8 cellular contexts compared by ENCODE assay signal in genomic region chr17:56833023-56833811, GRCh38. TPM values are rescaled to one million over a fixed set of nuclear protein-coding genes. Genes with fewer than 3 reads are reported as not detected.
DNase-seq lines count a peak whose midpoint lies in the region; TF ChIP-seq lines count a peak whose summit lies in the region.

No MANE protein-coding gene starts in this region.

- H3K4me1 ChIP-seq in iPS DF 6.9 (ENCODE audit: control insufficient read depth, insufficient read depth, low read length): peaks cover 3% of the 10 kb centered on the region; the same call in 1 of the 2 replicates

- H3K27ac ChIP-seq in angular gyrus (ENCODE audit: low read depth, low read length): peak overlapping the region; percentile 88
- H3K27ac ChIP-seq in iPS DF 6.9 (ENCODE audit: low read length): no peak overlapping the region

- DNase-seq in H7: peak; percentile 88
- peak; percentile 48 to 84 (median 61) for DNase-seq in T-helper 1 cell
- no peak for DNase-seq in iPS DF 6.9 (ENCODE audit: low read depth, low spot score)
- DNase-seq in skeletal muscle cell (ENCODE audit: low read depth): no peak
- no peak for DNase-seq in dedifferentiated amniotic fluid mesenchymal stem cell (ENCODE audit: extremely low spot score)

- H3K36me3 ChIP-seq in H7 (replicated peaks; ENCODE audit: control insufficient read depth, insufficient read depth, low read length) (no peaks in the 10 kb centered on the region; the same call in none of the 2 replicates), iPS DF 6.9 (ENCODE audit: control insufficient read depth, insufficient read depth, low read length) (no peaks in the 10 kb centered on the region; the same call in 1 of the 2 replicates)

- TF ChIP-seq CTCF in LNCAP (IDR thresholded peaks at IDR 0.05): 0 out of 2 replicates have a peak, but pooled peaks have one; percentile 4

- H3K9me3 ChIP-seq in iPS DF 6.9 (ENCODE audit: control insufficient read depth, insufficient read depth, low read length): no peaks in the 10 kb centered on the region

- H3K4me3 ChIP-seq in H7 (ENCODE audit: insufficient read depth, low read depth, low read length) (peak overlapping the region; percentile 80), iPS DF 6.9 (ENCODE audit: low read length) (peak overlapping the region; percentile 68; the same call in 1 of the 2 replicates), skeletal muscle cell (ENCODE audit: low read depth, low read length) (peak overlapping the region; percentile 70)

- no CpG with 5 or more reads among the region's 96 CpGs for WGBS in iPS DF 6.9 (ENCODE audit: insufficient coverage, insufficient read length)

- peak; percentile 50 for TF ChIP-seq POLR2A in GM10847 (IDR thresholded peaks at IDR 0.05; ENCODE audit: extremely low read depth, insufficient read length)

- peaks cover 13% of the 10 kb centered on the region for H3K27me3 ChIP-seq in H7 (ENCODE audit: control insufficient read depth, insufficient read depth, low read length)
- no peaks in the 10 kb centered on the region; the same call in 1 of the 2 replicates for H3K27me3 ChIP-seq in iPS DF 6.9 (ENCODE audit: control insufficient read depth, insufficient read depth, low read length)

RNA-seq across cellular contexts. Expression of gene C17orf67, which starts 0.5 kb away (rescaled TPM):
- 1.5 and 1.9 TPM in 2 replicates for total RNA-seq in H7 (2014; rRNA removed; shearing (Covaris generic))

RNA-seq across cellular contexts. Expression of gene DGKE, which starts 0.7 kb away (rescaled TPM):
- total RNA-seq in H7 (2014; rRNA removed; shearing (Covaris generic)): 2.0 and 3.6 TPM in 2 replicates

Comparison
In these comparisons a context has a peak if more than half of its experiments do, and no peak if none do; other contexts are left out.
1. DNase-seq: peak in H7 (single experiment) and T-helper 1 cell (5 of 5); none in iPS DF 6.9 (single experiment), skeletal muscle cell (single experiment) and dedifferentiated amniotic fluid mesenchymal stem cell (single experiment).
2. Peak in every context shown above with its lines, with median percentiles within 50 percentile points of each other: H3K4me3 ChIP-seq.